In the genomic region with DNA sequence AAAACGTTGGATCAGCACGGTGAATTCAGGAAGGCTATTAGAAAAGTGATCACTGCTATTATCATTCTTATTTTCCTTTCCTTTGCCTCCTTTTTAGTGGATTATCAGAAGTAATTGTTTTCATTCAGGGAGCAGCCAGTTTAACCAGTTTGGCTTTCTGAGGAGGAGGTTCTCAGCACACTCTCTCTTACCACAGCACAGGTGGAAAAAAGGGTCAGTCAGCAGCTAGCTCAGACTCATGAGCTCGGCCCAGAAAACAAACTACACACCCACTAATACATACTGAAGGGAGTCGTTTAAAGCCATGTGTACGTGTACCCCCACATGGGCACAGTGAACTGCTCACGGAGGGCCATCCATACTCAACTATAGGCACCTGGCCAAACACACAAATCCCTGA, we compare ENCODE assay signal across 1 cellular context.
TF ChIP-seq lines count a peak whose summit lies in the region.

No MANE protein-coding gene starts in this region.

TF ChIP-seq in GM12878, 131 proteins besides CTCF, POLR2A, EP300 and RAD21:
- no peak for TF ChIP-seq NFIC (IDR thresholded peaks at IDR 0.05; ENCODE audit: low read depth, low read length)
- TF ChIP-seq TCF12 (IDR thresholded peaks at IDR 0.05; ENCODE audit: low read depth, low read length) = no peak
- TF ChIP-seq SPI1 (IDR thresholded peaks at IDR 0.05; ENCODE audit: borderline replicate concordance, insufficient read depth, low read depth, low read length) = no peak
- TF ChIP-seq, protein P1, sequence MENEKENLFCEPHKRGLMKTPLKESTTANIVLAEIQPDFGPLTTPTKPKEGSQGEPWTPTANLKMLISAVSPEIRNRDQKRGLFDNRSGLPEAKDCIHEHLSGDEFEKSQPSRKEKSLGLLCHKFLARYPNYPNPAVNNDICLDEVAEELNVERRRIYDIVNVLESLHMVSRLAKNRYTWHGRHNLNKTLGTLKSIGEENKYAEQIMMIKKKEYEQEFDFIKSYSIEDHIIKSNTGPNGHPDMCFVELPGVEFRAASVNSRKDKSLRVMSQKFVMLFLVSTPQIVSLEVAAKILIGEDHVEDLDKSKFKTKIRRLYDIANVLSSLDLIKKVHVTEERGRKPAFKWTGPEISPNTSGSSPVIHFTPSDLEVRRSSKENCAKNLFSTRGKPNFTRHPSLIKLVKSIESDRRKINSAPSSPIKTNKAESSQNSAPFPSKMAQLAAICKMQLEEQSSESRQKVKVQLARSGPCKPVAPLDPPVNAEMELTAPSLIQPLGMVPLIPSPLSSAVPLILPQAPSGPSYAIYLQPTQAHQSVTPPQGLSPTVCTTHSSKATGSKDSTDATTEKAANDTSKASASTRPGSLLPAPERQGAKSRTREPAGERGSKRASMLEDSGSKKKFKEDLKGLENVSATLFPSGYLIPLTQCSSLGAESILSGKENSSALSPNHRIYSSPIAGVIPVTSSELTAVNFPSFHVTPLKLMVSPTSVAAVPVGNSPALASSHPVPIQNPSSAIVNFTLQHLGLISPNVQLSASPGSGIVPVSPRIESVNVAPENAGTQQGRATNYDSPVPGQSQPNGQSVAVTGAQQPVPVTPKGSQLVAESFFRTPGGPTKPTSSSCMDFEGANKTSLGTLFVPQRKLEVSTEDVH (IDR thresholded peaks at IDR 0.05; ENCODE audit: low read depth, partially characterized antibody) = no peak
- TF ChIP-seq, protein P2, sequence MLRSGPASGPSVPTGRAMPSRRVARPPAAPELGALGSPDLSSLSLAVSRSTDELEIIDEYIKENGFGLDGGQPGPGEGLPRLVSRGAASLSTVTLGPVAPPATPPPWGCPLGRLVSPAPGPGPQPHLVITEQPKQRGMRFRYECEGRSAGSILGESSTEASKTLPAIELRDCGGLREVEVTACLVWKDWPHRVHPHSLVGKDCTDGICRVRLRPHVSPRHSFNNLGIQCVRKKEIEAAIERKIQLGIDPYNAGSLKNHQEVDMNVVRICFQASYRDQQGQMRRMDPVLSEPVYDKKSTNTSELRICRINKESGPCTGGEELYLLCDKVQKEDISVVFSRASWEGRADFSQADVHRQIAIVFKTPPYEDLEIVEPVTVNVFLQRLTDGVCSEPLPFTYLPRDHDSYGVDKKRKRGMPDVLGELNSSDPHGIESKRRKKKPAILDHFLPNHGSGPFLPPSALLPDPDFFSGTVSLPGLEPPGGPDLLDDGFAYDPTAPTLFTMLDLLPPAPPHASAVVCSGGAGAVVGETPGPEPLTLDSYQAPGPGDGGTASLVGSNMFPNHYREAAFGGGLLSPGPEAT (IDR thresholded peaks at IDR 0.05; ENCODE audit: low read depth) = no peak
- TF ChIP-seq, protein P3, sequence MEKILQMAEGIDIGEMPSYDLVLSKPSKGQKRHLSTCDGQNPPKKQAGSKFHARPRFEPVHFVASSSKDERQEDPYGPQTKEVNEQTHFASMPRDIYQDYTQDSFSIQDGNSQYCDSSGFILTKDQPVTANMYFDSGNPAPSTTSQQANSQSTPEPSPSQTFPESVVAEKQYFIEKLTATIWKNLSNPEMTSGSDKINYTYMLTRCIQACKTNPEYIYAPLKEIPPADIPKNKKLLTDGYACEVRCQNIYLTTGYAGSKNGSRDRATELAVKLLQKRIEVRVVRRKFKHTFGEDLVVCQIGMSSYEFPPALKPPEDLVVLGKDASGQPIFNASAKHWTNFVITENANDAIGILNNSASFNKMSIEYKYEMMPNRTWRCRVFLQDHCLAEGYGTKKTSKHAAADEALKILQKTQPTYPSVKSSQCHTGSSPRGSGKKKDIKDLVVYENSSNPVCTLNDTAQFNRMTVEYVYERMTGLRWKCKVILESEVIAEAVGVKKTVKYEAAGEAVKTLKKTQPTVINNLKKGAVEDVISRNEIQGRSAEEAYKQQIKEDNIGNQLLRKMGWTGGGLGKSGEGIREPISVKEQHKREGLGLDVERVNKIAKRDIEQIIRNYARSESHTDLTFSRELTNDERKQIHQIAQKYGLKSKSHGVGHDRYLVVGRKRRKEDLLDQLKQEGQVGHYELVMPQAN (conservative IDR thresholded peaks at IDR 0.05) = no peak
- TF ChIP-seq, protein P4, sequence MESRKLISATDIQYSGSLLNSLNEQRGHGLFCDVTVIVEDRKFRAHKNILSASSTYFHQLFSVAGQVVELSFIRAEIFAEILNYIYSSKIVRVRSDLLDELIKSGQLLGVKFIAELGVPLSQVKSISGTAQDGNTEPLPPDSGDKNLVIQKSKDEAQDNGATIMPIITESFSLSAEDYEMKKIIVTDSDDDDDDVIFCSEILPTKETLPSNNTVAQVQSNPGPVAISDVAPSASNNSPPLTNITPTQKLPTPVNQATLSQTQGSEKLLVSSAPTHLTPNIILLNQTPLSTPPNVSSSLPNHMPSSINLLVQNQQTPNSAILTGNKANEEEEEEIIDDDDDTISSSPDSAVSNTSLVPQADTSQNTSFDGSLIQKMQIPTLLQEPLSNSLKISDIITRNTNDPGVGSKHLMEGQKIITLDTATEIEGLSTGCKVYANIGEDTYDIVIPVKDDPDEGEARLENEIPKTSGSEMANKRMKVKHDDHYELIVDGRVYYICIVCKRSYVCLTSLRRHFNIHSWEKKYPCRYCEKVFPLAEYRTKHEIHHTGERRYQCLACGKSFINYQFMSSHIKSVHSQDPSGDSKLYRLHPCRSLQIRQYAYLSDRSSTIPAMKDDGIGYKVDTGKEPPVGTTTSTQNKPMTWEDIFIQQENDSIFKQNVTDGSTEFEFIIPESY (IDR thresholded peaks at IDR 0.05) = no peak
TF ChIP-seq in GM12878: peak in this region for 0.
